In the genomic region with DNA sequence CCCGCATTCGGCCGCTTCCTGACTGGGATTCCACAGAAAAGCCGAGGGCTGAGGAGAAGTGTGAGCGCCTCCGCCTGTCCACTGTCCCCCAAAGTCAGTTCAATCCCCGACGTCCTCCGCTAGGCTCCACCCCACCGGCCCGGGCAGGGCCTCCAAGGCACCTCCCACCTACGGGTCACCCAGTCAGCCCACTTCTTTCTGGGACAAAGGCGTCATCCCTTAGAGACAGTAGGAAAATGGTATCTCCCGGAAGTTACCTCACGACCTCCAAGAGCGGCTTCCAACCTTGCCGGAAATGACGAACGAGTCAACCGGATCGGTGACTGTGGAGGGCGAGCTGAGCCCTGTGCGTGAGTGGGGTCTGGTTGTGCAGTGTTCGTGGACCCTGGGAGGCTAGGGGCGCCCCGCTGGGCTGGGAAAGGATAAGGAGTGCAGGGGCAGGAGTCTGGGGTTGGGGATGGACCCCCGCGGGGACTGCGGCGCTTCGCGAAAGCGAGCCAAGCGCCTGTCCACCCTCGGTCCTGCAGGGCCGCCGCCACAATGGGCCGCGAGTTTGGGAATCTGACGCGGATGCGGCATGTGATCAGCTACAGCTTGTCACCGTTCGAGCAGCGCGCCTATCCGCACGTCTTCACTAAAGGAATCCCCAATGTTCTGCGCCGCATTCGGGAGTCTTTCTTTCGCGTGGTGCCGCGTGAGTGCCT, we compare ENCODE assay signal across 8 cellular contexts. TPM values are rescaled to one million over a fixed set of nuclear protein-coding genes. Genes with fewer than 3 reads are reported as not detected.
A peak's percentile ranks its signal among the peaks of the same experiment; 100 is the strongest.
DNase-seq lines count a peak whose midpoint lies in the region; ATAC-seq and TF ChIP-seq lines count a peak whose summit lies in the region.

A gene with protein sequence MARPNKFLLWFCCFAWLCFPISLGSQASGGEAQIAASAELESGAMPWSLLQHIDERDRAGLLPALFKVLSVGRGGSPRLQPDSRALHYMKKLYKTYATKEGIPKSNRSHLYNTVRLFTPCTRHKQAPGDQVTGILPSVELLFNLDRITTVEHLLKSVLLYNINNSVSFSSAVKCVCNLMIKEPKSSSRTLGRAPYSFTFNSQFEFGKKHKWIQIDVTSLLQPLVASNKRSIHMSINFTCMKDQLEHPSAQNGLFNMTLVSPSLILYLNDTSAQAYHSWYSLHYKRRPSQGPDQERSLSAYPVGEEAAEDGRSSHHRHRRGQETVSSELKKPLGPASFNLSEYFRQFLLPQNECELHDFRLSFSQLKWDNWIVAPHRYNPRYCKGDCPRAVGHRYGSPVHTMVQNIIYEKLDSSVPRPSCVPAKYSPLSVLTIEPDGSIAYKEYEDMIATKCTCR (minus strand): TSS at position 128 of the 704 bp plus-strand sequence. CDS start 1,936 bp downstream, outside the sequence.
A gene (plus strand): TSS at position 301 of the 704 bp plus-strand sequence. CDS start 240 bp downstream, at position 541.

- H3K27ac Mint-ChIP-seq in CD4-positive, alpha-beta T cell, result peak within 1 kb of the TSS; percentile 97
- peak within 1 kb of the TSS; percentile 99 for H3K27ac Mint-ChIP-seq in activated CD4-positive, alpha-beta memory T cell treated with anti-CD3 and anti-CD28 coated beads for 36 hours

- H3K4me3 ChIP-seq in dorsolateral prefrontal cortex (peak within 1 kb of the TSS; percentile 69 to 100 (median 93)), right lobe of liver (peak within 1 kb of the TSS; percentile 60 to 87 (median 76))

- whole genome bisulfite sequencing in right lobe of liver (ENCODE audit: insufficient coverage, low coverage, low lambda C conversion rate, missing lambda C conversion rate), result 0% methylated on average over 14 of the region's 55 CpGs

- no peak for TF ChIP-seq CTCF in CD4-positive, alpha-beta T cell (IDR thresholded peaks at IDR 0.05)
- TF ChIP-seq CTCF in dorsolateral prefrontal cortex (IDR thresholded peaks at IDR 0.05 in 54 of 56, conservative IDR thresholded peaks at IDR 0.05 in 2 of 56; ENCODE audit: low read depth in 1 of 56, partially characterized antibody in 56 of 56), result peak in 54 of 56 donors; percentile 33 to 80 (median 55)
- peak; percentile 20 to 46 (median 34) for TF ChIP-seq CTCF in right lobe of liver (IDR thresholded peaks at IDR 0.05)

- peaks cover 0 to 20% (median 10%) of the 10 kb centered on the region in 4 donors for H3K36me3 ChIP-seq in right lobe of liver

- H3K9me3 ChIP-seq in CD4-positive, alpha-beta T cell (ENCODE audit: control insufficient read depth, low read length), result no peaks in the 10 kb centered on the region
- no peaks in the 10 kb centered on the region for H3K9me3 ChIP-seq in right lobe of liver

- intact Hi-C loops in CD4-positive, alpha-beta T cell (cut with DNase I, micrococcal nuclease), result loop anchor here in 1 of 2 experiments (2.0 to 10.0 kb wide), 7 partner anchors 96 to 1361 kb away; a partner anchor contains a TSS
- intact Hi-C loops in activated CD4-positive, alpha-beta memory T cell treated with anti-CD3 and anti-CD28 coated beads for 36 hours (cut with micrococcal nuclease), result loop anchor here (1.0 to 5.0 kb wide), 6 partner anchors 89 to 339 kb away; a partner anchor contains a TSS
- intact Hi-C loops in dorsolateral prefrontal cortex (cut with DNase I), result loop anchor here (1.0 to 10.0 kb wide), 12 partner anchors 36 to 482 kb away; a partner anchor contains a TSS
- intact Hi-C loops in right lobe of liver (cut with DNase I), result loop anchor here in 1 of 2 donors (5.0 kb wide), 1 partner anchor 39 kb away; no protein-coding TSS in a partner anchor

- no peaks in the 10 kb centered on the region for H3K27me3 Mint-ChIP-seq in CD4-positive, alpha-beta T cell
- H3K27me3 Mint-ChIP-seq in activated CD4-positive, alpha-beta memory T cell treated with anti-CD3 and anti-CD28 coated beads for 36 hours, result no peaks in the 10 kb centered on the region

- TF ChIP-seq POLR2A in right lobe of liver (IDR thresholded peaks at IDR 0.05), result peak; percentile 99

- H3K4me3 Mint-ChIP-seq in CD4-positive, alpha-beta T cell, result peak within 1 kb of the TSS; percentile 96
- peak within 1 kb of the TSS; percentile 100 for H3K4me3 Mint-ChIP-seq in activated CD4-positive, alpha-beta memory T cell treated with anti-CD3 and anti-CD28 coated beads for 36 hours

- peaks cover 2 to 43% (median 17%) of the 10 kb centered on the region in 4 donors for H3K4me1 ChIP-seq in right lobe of liver

- CTCF ChIA-PET in CD4-positive, alpha-beta T cell (lab: Charles Lee), result interaction anchor here (0.6 to 3.3 kb wide), 3 partner anchors 17 to 178 kb away, joined by 3 to 11 read pairs (median 7); a partner anchor contains a TSS
- CTCF ChIA-PET in activated CD4-positive, alpha-beta memory T cell treated with anti-CD3 and anti-CD28 coated beads for 36 hours (lab: Charles Lee), result interaction anchor here (1.2 to 2.1 kb wide), 2 partner anchors 16 to 38 kb away, joined by 3 to 11 read pairs; no protein-coding TSS in a partner anchor

- peak; percentile 93 for ATAC-seq in CD4-positive, alpha-beta T cell (ENCODE audit: poor library complexity)
- ATAC-seq in GM19397 (IDR thresholded peaks at IDR 0.05; ENCODE audit: unreplicated experiment), result peak; percentile 95
- ATAC-seq in HG03571 (IDR thresholded peaks at IDR 0.05; ENCODE audit: unreplicated experiment), result peak; percentile 98
- ATAC-seq in right lobe of liver, result peak; percentile 95 to 100 (median 97)

- POLR2A ChIA-PET in CD4-positive, alpha-beta T cell (lab: Charles Lee), result interaction anchor here (0.6 to 2.4 kb wide), 7 partner anchors 10 to 376 kb away, joined by 3 to 20 read pairs (median 4); a partner anchor contains a TSS
- POLR2A ChIA-PET in activated CD4-positive, alpha-beta memory T cell treated with anti-CD3 and anti-CD28 coated beads for 36 hours (lab: Charles Lee), result interaction anchor here (0.6 to 2.1 kb wide), 6 partner anchors 10 to 495 kb away, joined by 3 to 8 read pairs (median 3); a partner anchor contains a TSS

- peak within 1 kb of the TSS; percentile 95 for H3K27ac ChIP-seq in CD4-positive, alpha-beta T cell (ENCODE audit: low read depth, low read length)
- H3K27ac ChIP-seq in dorsolateral prefrontal cortex, result peak within 1 kb of the TSS; percentile 82 to 99 (median 97)
- peak within 1 kb of the TSS; percentile 97 to 99 (median 99) for H3K27ac ChIP-seq in right lobe of liver

- H3K36me3 Mint-ChIP-seq in CD4-positive, alpha-beta T cell (ENCODE audit: low read depth), result peaks cover 46% of the 10 kb centered on the region
- peaks cover 23% of the 10 kb centered on the region for H3K36me3 Mint-ChIP-seq in activated CD4-positive, alpha-beta memory T cell treated with anti-CD3 and anti-CD28 coated beads for 36 hours

- DNase-seq in CD4-positive, alpha-beta T cell, result peak; percentile 75 to 91 (median 81)
- DNase-seq in NCI-H774 (lab: John Stamatoyannopoulos, UW) (peak; percentile 99), dorsolateral prefrontal cortex (peak; percentile 90 to 98 (median 98)), right lobe of liver (peak; percentile 96 to 99 (median 98))
- DNase-seq in activated CD4-positive, alpha-beta memory T cell treated with anti-CD3 and anti-CD28 coated beads for 36 hours, result peak; percentile 95
- DNase-seq in stimulated activated CD4-positive, alpha-beta T cell treated with anti-CD3 and anti-CD28 coated beads, Interleukin-4, amount 100 ng/mL, for 4 hours, result peak; percentile 79 to 93

- H3K4me1 Mint-ChIP-seq in CD4-positive, alpha-beta T cell (ENCODE audit: low read depth), result peaks cover 31% of the 10 kb centered on the region
- peaks cover 28% of the 10 kb centered on the region for H3K4me1 Mint-ChIP-seq in activated CD4-positive, alpha-beta memory T cell treated with anti-CD3 and anti-CD28 coated beads for 36 hours (ENCODE audit: low read depth)

- H3K9me3 Mint-ChIP-seq in CD4-positive, alpha-beta T cell, result no peaks in the 10 kb centered on the region
- H3K9me3 Mint-ChIP-seq in activated CD4-positive, alpha-beta memory T cell treated with anti-CD3 and anti-CD28 coated beads for 36 hours, result no peaks in the 10 kb centered on the region

- no peaks in the 10 kb centered on the region for H3K27me3 ChIP-seq in CD4-positive, alpha-beta T cell (ENCODE audit: control insufficient read depth, insufficient read depth, low read length)
- H3K27me3 ChIP-seq in dorsolateral prefrontal cortex (no peaks in the 10 kb centered on the region), right lobe of liver (no peaks in the 10 kb centered on the region)

RNA-seq across cellular contexts. Expression of the first gene that starts in this region (rescaled TPM):
- 1 to 10 TPM in 1 of 2 experiments, under 1 TPM in 1; 0.91 to 1.6 TPM for total RNA-seq in CD4-positive, alpha-beta T cell
- total RNA-seq in activated CD4-positive, alpha-beta memory T cell treated with anti-CD3 and anti-CD28 coated beads for 36 hours, result under 1 TPM; 0.43 to 0.73 TPM
- total RNA-seq in dorsolateral prefrontal cortex (1 to 10 TPM in 95 of 120 experiments, under 1 TPM in 25; 0.34 to 3.8 (median 1.4) TPM), right lobe of liver (under 1 TPM; 0.20 to 0.71 (median 0.48) TPM)

RNA-seq across cellular contexts. Expression of the second gene that starts in this region (rescaled TPM):
- total RNA-seq in CD4-positive, alpha-beta T cell, result 100 to 1,000 TPM; 119 to 132 TPM
- total RNA-seq in activated CD4-positive, alpha-beta memory T cell treated with anti-CD3 and anti-CD28 coated beads for 36 hours, result 100 to 1,000 TPM; 540 to 565 TPM
- 100 to 1,000 TPM; 166 to 403 (median 290) TPM for total RNA-seq in dorsolateral prefrontal cortex
- total RNA-seq in right lobe of liver, result 100 to 1,000 TPM; 488 to 702 (median 628) TPM

Comparison
In these comparisons a context has a peak if more than half of its experiments do, and no peak if none do; other contexts are left out.
1. Peak in every context shown above with its lines: DNase-seq, ATAC-seq, H3K4me3 ChIP-seq and H3K27ac ChIP-seq.